Comparison of ENCODE assay signal across 1 cellular context in the genomic region with DNA sequence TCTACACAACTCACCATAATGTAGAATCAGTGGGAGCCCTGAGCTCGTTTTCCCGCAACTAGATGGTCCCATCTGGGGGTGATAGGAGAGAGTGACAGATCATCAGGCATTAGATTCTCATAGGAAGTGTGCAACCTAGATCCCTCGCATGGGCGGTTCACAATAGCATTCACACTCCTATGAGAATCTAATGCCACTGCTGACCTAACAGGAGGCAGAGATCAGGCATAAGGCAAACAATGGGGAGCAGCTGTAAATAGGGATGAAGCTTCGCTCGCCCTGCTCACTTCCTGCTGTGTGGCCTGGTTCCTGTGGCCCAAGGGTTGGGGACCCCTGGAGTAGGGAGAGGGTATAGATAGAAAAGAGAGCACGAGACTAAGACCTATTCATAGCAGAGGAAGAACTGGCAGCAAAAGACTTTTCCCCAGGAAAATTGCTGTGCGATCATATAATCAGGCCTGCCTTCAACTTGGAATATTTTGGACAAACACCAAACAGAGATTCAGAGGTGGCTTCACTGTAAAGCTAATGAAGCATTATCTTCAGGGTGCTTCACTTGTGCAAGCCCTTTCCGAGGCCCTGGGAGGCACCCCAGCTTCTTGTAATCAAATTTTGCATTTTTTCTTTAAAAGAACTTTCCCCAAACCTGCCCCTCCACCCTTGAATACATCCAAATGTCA.
TF ChIP-seq lines count a peak whose summit lies in the region.

No MANE protein-coding gene starts in this region.

TF ChIP-seq in HepG2, 621 proteins besides CTCF, POLR2A, EP300 and RAD21 (continued from another document and continues in another):
- TF ChIP-seq IRF2 (CRISPR knock-in tag; IDR thresholded peaks at IDR 0.05) (no peak; the same call in 1 of the 2 replicates), DR1 (CRISPR knock-in tag; IDR thresholded peaks at IDR 0.05) (no peak), ZNF577 (CRISPR knock-in tag; IDR thresholded peaks at IDR 0.05; ENCODE audit: borderline replicate concordance, low read depth) (no peak), RFX3 (CRISPR knock-in tag; IDR thresholded peaks at IDR 0.05) (no peak), BCL6 (CRISPR knock-in tag; IDR thresholded peaks at IDR 0.05) (peak; percentile 23; the same call in 1 of the 2 replicates), HNRNPL (IDR thresholded peaks at IDR 0.05; ENCODE audit: low read depth, low read length) (no peak), IRX3 (CRISPR knock-in tag; IDR thresholded peaks at IDR 0.05; ENCODE audit: borderline replicate concordance, low read depth) (no peak), ATF1 (CRISPR knock-in tag; IDR thresholded peaks at IDR 0.05) (no peak), NPAS2 (CRISPR knock-in tag; IDR thresholded peaks at IDR 0.05; ENCODE audit: borderline replicate concordance) (no peak), TBL1XR1 (IDR thresholded peaks at IDR 0.05; ENCODE audit: borderline replicate concordance, low read length, partially characterized antibody) (peak; percentile 57), ZBTB38 (CRISPR knock-in tag; IDR thresholded peaks at IDR 0.05) (peak; percentile 68; the same call in 1 of the 2 replicates), CAMTA2 (CRISPR knock-in tag; IDR thresholded peaks at IDR 0.05; ENCODE audit: borderline replicate concordance) (0 out of 2 replicates have a peak, but pooled peaks have one; percentile 17), ARHGAP35 (CRISPR knock-in tag; IDR thresholded peaks at IDR 0.05; ENCODE audit: borderline replicate concordance) (no peak), U2AF1 (optimal IDR thresholded peaks at IDR 0.05; ENCODE audit: low read depth, low read length) (no peak), ELF1 (CRISPR knock-in tag; IDR thresholded peaks at IDR 0.05) (peak; percentile 65; the same call in 1 of the 2 replicates), ZBTB42 (CRISPR knock-in tag; IDR thresholded peaks at IDR 0.05) (no peak), MIXL1 (CRISPR knock-in tag; IDR thresholded peaks at IDR 0.05) (no peak), NAIF1 (CRISPR knock-in tag; IDR thresholded peaks at IDR 0.05; ENCODE audit: borderline replicate concordance) (no peak), ZNF562 (CRISPR knock-in tag; IDR thresholded peaks at IDR 0.05; ENCODE audit: borderline replicate concordance) (no peak), ZNF816 (CRISPR knock-in tag; IDR thresholded peaks at IDR 0.05; ENCODE audit: borderline replicate concordance) (no peak), ZNF776 (CRISPR knock-in tag; IDR thresholded peaks at IDR 0.05) (no peak), NFE2 (CRISPR knock-in tag; IDR thresholded peaks at IDR 0.05) (no peak), ZSCAN20 (CRISPR knock-in tag; IDR thresholded peaks at IDR 0.05; ENCODE audit: borderline replicate concordance) (no peak; the same call in 1 of the 2 replicates), STAT5B (CRISPR knock-in tag; IDR thresholded peaks at IDR 0.05) (no peak; the same call in 1 of the 2 replicates)
- TF ChIP-seq, protein P1, sequence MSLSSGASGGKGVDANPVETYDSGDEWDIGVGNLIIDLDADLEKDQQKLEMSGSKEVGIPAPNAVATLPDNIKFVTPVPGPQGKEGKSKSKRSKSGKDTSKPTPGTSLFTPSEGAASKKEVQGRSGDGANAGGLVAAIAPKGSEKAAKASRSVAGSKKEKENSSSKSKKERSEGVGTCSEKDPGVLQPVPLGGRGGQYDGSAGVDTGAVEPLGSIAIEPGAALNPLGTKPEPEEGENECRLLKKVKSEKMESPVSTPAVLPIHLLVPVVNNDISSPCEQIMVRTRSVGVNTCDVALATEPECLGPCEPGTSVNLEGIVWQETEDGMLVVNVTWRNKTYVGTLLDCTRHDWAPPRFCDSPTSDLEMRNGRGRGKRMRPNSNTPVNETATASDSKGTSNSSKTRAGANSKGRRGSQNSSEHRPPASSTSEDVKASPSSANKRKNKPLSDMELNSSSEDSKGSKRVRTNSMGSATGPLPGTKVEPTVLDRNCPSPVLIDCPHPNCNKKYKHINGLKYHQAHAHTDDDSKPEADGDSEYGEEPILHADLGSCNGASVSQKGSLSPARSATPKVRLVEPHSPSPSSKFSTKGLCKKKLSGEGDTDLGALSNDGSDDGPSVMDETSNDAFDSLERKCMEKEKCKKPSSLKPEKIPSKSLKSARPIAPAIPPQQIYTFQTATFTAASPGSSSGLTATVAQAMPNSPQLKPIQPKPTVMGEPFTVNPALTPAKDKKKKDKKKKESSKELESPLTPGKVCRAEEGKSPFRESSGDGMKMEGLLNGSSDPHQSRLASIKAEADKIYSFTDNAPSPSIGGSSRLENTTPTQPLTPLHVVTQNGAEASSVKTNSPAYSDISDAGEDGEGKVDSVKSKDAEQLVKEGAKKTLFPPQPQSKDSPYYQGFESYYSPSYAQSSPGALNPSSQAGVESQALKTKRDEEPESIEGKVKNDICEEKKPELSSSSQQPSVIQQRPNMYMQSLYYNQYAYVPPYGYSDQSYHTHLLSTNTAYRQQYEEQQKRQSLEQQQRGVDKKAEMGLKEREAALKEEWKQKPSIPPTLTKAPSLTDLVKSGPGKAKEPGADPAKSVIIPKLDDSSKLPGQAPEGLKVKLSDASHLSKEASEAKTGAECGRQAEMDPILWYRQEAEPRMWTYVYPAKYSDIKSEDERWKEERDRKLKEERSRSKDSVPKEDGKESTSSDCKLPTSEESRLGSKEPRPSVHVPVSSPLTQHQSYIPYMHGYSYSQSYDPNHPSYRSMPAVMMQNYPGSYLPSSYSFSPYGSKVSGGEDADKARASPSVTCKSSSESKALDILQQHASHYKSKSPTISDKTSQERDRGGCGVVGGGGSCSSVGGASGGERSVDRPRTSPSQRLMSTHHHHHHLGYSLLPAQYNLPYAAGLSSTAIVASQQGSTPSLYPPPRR (CRISPR knock-in tag; IDR thresholded peaks at IDR 0.05; ENCODE audit: borderline replicate concordance): no peak
- TF ChIP-seq, protein P2, sequence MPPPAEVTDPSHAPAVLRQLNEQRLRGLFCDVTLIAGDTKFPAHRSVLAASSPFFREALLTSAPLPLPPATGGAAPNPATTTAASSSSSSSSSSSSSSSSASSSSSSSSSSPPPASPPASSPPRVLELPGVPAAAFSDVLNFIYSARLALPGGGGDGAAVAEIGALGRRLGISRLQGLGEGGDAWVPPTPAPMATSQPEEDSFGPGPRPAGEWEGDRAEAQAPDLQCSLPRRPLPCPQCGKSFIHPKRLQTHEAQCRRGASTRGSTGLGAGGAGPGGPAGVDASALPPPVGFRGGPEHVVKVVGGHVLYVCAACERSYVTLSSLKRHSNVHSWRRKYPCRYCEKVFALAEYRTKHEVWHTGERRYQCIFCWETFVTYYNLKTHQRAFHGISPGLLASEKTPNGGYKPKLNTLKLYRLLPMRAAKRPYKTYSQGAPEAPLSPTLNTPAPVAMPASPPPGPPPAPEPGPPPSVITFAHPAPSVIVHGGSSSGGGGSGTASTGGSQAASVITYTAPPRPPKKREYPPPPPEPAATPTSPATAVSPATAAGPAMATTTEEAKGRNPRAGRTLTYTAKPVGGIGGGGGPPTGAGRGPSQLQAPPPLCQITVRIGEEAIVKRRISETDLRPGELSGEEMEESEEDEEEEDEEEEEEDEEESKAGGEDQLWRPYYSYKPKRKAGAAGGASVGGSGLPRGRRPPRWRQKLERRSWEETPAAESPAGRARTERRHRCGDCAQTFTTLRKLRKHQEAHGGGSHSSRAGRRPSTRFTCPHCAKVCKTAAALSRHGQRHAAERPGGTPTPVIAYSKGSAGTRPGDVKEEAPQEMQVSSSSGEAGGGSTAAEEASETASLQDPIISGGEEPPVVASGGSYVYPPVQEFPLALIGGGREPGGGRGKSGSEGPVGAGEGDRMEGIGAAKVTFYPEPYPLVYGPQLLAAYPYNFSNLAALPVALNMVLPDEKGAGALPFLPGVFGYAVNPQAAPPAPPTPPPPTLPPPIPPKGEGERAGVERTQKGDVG (CRISPR knock-in tag; IDR thresholded peaks at IDR 0.05; ENCODE audit: borderline replicate concordance): peak; percentile 18; the same call in 1 of the 2 replicates
- TF ChIP-seq, protein P3, sequence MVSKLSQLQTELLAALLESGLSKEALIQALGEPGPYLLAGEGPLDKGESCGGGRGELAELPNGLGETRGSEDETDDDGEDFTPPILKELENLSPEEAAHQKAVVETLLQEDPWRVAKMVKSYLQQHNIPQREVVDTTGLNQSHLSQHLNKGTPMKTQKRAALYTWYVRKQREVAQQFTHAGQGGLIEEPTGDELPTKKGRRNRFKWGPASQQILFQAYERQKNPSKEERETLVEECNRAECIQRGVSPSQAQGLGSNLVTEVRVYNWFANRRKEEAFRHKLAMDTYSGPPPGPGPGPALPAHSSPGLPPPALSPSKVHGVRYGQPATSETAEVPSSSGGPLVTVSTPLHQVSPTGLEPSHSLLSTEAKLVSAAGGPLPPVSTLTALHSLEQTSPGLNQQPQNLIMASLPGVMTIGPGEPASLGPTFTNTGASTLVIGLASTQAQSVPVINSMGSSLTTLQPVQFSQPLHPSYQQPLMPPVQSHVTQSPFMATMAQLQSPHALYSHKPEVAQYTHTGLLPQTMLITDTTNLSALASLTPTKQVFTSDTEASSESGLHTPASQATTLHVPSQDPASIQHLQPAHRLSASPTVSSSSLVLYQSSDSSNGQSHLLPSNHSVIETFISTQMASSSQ (IDR thresholded peaks at IDR 0.05; ENCODE audit: low read depth): 0 out of 2 replicates have a peak, but pooled peaks have one; percentile 21
- TF ChIP-seq, protein P3 (CRISPR knock-in tag; IDR thresholded peaks at IDR 0.05; ENCODE audit: borderline replicate concordance): no peak
- TF ChIP-seq, protein P4, sequence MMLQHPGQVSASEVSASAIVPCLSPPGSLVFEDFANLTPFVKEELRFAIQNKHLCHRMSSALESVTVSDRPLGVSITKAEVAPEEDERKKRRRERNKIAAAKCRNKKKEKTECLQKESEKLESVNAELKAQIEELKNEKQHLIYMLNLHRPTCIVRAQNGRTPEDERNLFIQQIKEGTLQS (CRISPR knock-in tag; IDR thresholded peaks at IDR 0.05): no peak
- TF ChIP-seq, protein P5, sequence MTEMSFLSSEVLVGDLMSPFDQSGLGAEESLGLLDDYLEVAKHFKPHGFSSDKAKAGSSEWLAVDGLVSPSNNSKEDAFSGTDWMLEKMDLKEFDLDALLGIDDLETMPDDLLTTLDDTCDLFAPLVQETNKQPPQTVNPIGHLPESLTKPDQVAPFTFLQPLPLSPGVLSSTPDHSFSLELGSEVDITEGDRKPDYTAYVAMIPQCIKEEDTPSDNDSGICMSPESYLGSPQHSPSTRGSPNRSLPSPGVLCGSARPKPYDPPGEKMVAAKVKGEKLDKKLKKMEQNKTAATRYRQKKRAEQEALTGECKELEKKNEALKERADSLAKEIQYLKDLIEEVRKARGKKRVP (CRISPR knock-in tag; IDR thresholded peaks at IDR 0.05): no peak
- TF ChIP-seq, protein P6, sequence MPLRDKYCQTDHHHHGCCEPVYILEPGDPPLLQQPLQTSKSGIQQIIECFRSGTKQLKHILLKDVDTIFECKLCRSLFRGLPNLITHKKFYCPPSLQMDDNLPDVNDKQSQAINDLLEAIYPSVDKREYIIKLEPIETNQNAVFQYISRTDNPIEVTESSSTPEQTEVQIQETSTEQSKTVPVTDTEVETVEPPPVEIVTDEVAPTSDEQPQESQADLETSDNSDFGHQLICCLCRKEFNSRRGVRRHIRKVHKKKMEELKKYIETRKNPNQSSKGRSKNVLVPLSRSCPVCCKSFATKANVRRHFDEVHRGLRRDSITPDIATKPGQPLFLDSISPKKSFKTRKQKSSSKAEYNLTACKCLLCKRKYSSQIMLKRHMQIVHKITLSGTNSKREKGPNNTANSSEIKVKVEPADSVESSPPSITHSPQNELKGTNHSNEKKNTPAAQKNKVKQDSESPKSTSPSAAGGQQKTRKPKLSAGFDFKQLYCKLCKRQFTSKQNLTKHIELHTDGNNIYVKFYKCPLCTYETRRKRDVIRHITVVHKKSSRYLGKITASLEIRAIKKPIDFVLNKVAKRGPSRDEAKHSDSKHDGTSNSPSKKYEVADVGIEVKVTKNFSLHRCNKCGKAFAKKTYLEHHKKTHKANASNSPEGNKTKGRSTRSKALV (CRISPR knock-in tag; IDR thresholded peaks at IDR 0.05): 0 out of 2 replicates have a peak, but pooled peaks have one; percentile 22
- TF ChIP-seq, protein P7, sequence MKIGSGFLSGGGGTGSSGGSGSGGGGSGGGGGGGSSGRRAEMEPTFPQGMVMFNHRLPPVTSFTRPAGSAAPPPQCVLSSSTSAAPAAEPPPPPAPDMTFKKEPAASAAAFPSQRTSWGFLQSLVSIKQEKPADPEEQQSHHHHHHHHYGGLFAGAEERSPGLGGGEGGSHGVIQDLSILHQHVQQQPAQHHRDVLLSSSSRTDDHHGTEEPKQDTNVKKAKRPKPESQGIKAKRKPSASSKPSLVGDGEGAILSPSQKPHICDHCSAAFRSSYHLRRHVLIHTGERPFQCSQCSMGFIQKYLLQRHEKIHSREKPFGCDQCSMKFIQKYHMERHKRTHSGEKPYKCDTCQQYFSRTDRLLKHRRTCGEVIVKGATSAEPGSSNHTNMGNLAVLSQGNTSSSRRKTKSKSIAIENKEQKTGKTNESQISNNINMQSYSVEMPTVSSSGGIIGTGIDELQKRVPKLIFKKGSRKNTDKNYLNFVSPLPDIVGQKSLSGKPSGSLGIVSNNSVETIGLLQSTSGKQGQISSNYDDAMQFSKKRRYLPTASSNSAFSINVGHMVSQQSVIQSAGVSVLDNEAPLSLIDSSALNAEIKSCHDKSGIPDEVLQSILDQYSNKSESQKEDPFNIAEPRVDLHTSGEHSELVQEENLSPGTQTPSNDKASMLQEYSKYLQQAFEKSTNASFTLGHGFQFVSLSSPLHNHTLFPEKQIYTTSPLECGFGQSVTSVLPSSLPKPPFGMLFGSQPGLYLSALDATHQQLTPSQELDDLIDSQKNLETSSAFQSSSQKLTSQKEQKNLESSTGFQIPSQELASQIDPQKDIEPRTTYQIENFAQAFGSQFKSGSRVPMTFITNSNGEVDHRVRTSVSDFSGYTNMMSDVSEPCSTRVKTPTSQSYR (CRISPR knock-in tag; IDR thresholded peaks at IDR 0.05; ENCODE audit: borderline replicate concordance): peak; percentile 48; the same call in 1 of the 2 replicates
